17 cellular contexts compared by ENCODE assay signal in the genomic region with DNA sequence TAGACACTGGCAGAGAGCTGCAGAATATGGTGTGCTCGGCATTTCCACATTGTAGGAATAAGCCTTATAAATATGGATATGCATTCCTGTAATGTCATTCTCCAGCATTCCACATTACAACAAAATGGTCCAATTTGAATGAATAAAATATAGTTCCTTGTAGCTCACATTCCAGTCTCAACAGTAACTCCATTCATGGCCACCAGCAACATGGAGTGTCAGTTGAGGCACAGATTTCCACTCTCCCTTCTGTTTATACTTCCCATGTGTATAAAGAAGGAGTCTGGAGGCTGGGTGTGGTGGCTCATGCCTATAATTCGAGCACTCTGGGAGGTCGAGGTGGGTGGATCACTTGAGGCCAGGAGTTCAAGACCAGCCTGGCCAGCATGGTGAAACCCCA.
"Had no signal": no experiment of that assay in that cellular context is flagged by ENCODE, and none has a peak within 500 bp of the region (broad histone marks: within the 10 kb centered on the region; RNA-seq: fewer than 3 reads in every experiment).

No MANE protein-coding gene starts in this region.

- DNase-seq: Karpas-422, KG1, MG63, NCI-H1092 treated with DMSO at 0.1 percent for 48 hours, NCI-H1436, NCI-H1694, NCI-H187 treated with DMSO at 0.1 percent for 48 hours, NCI-H2029 treated with DMSO at 0.1 percent for 48 hours, NCI-H2171 treated with DMSO at 0.1 percent for 48 hours, NCI-H226, NCI-H446, NCI-H510A, NCI-H524 treated with DMSO at 0.1 percent for 48 hours, NCI-H774, SHP77 had no signal

- H3K4me3 ChIP-seq: MG63, SK-N-MC had no signal

- H3K36me3 ChIP-seq: MG63 had no signal

- H3K27me3 ChIP-seq: MG63 had no signal

- H3K27ac ChIP-seq: RWPE1, SK-N-MC had no signal

- H3K9me3 ChIP-seq: MG63 had no signal
